30 cellular contexts compared by ENCODE assay signal in genomic region chr6:145967549-145967948, GRCh38.
"Had no signal": no experiment of that assay in that cellular context is flagged by ENCODE, and none has a peak within 500 bp of the region (broad histone marks: within the 10 kb centered on the region; RNA-seq: fewer than 3 reads in every experiment).

No MANE protein-coding gene starts in this region.

- H3K4me1 ChIP-seq: uterus had no signal

- H3K4me2 ChIP-seq: neural progenitor cell, smooth muscle cell had no signal

- H2AFZ ChIP-seq: neural progenitor cell, parathyroid adenoma had no signal

- H3K36me3 Mint-ChIP-seq: natural killer cell; neural progenitor cell; stimulated activated memory B cell treated with anti-CD40 and anti-IgM and Interleukin-4, amounts not matched to agents 10 μg/mL and 1 μg/mL and 100 μg/mL, for 72 hours; type B pancreatic cell had no signal

- H3K4me3 ChIP-seq: neural progenitor cell, ovary, psoas muscle, skin epidermis, smooth muscle cell, spleen, suprapubic skin, testis, tibial artery, transverse colon, upper lobe of right lung, uterus had no signal

- H3K9ac ChIP-seq: neural progenitor cell, parathyroid adenoma had no signal

- H3K27ac ChIP-seq: neural progenitor cell, ovary, parathyroid adenoma, psoas muscle, skin epidermis, spleen, suprapubic skin, testis, tibial artery, transverse colon, upper lobe of right lung, uterus had no signal

- H3K9me3 ChIP-seq: ovary, psoas muscle, suprapubic skin, testis, tibial artery, transverse colon, upper lobe of right lung, uterus had no signal

- H3K9me3 Mint-ChIP-seq: natural killer cell; stimulated activated memory B cell treated with anti-CD40 and anti-IgM and Interleukin-4, amounts not matched to agents 10 μg/mL and 1 μg/mL and 100 μg/mL, for 72 hours; stimulated activated naive CD8-positive, alpha-beta T cell treated with anti-CD3 and anti-CD28 coated beads, Interleukin-15, amount 100 ng/mL, for 72 hours; type B pancreatic cell had no signal

- H3K27me3 ChIP-seq: neural progenitor cell, ovary, spleen, suprapubic skin, testis, tibial artery, transverse colon, upper lobe of right lung, uterus had no signal

- ATAC-seq: natural killer cell; psoas muscle; right cardiac atrium; sciatic nerve; stimulated activated memory B cell treated with anti-CD40 and anti-IgM and Interleukin-4, amounts not matched to agents 10 μg/mL and 1 μg/mL and 100 μg/mL, for 72 hours; stimulated activated naive CD8-positive, alpha-beta T cell treated with anti-CD3 and anti-CD28 coated beads, Interleukin-15, amount 100 ng/mL, for 72 hours; stimulated activated naive CD8-positive, alpha-beta T cell treated with anti-CD3 and anti-CD28 coated beads, Interleukin-15, Interleukin-2, amounts not matched to agents 100 U/mL and 50 U/mL, for 24 hours; upper lobe of right lung had no signal

- H3K27ac Mint-ChIP-seq: natural killer cell; nephron; neural progenitor cell; progenitor cell of endocrine pancreas; stimulated activated memory B cell treated with anti-CD40 and anti-IgM and Interleukin-4, amounts not matched to agents 10 μg/mL and 1 μg/mL and 100 μg/mL, for 72 hours; type B pancreatic cell had no signal

- H3K4me3 Mint-ChIP-seq: natural killer cell; nephron; neural progenitor cell; stimulated activated memory B cell treated with anti-CD40 and anti-IgM and Interleukin-4, amounts not matched to agents 10 μg/mL and 1 μg/mL and 100 μg/mL, for 72 hours; stimulated activated naive CD8-positive, alpha-beta T cell treated with anti-CD3 and anti-CD28 coated beads, Interleukin-15, amount 100 ng/mL, for 72 hours; type B pancreatic cell had no signal

- DNase-seq: natural killer cell; occipital lobe; ovary; posterior cingulate gyrus; psoas muscle; right cardiac atrium; spleen; stimulated activated CD4-positive, alpha-beta T cell treated with anti-CD3 and anti-CD28 coated beads, Interleukin-12 subunit alpha, Interleukin-12 subunit beta, amount 100 ng/mL, for 4 hours; stimulated activated CD4-positive, alpha-beta T cell treated with anti-CD3 and anti-CD28 coated beads, Interleukin-1b, Interleukin-23, amount 100 ng/mL, for 48 hours; stimulated activated CD4-positive, alpha-beta T cell treated with anti-CD3 and anti-CD28 coated beads, Interleukin-4, amount 100 ng/mL, for 1 hour; stimulated activated CD4-positive, alpha-beta T cell treated with anti-CD3 and anti-CD28 coated beads, Interleukin-4, amount 100 ng/mL, for 4 hours; stimulated activated CD8-positive, alpha-beta memory T cell treated with anti-CD3 and anti-CD28 coated beads, Interleukin-4, amount 100 ng/mL, for 48 hours; stimulated activated naive CD4-positive, alpha-beta T cell; stimulated activated naive CD8-positive, alpha-beta T cell treated with anti-CD3 and anti-CD28 coated beads, Interleukin-15, amount 100 ng/mL, for 72 hours; stimulated activated naive CD8-positive, alpha-beta T cell treated with anti-CD3 and anti-CD28 coated beads, Interleukin-15, Interleukin-2, amounts not matched to agents 100 U/mL and 50 U/mL, for 24 hours; testis; tibial artery; transverse colon; upper lobe of right lung; uterus had no signal

- H3K27me3 Mint-ChIP-seq: progenitor cell of endocrine pancreas; stimulated activated memory B cell treated with anti-CD40 and anti-IgM and Interleukin-4, amounts not matched to agents 10 μg/mL and 1 μg/mL and 100 μg/mL, for 72 hours; stimulated activated naive CD8-positive, alpha-beta T cell treated with anti-CD3 and anti-CD28 coated beads, Interleukin-15, amount 100 ng/mL, for 72 hours had no signal

- H3K36me3 ChIP-seq: neural progenitor cell, ovary, spleen, suprapubic skin, tibial artery, transverse colon, upper lobe of right lung, uterus had no signal
